14 cellular contexts compared by ENCODE assay signal in genomic region chr5:176531902-176532493, GRCh38.
DNase-seq lines count a peak whose midpoint lies in the region; TF ChIP-seq lines count a peak whose summit lies in the region.
"Had no signal": no experiment of that assay in that cellular context is flagged by ENCODE, and none has a peak within 500 bp of the region (broad histone marks: within the 10 kb centered on the region; RNA-seq: fewer than 3 reads in every experiment).

No MANE protein-coding gene starts in this region.

- H3K9me2 ChIP-seq in OCI-LY1 (ENCODE audit: low read depth, low read length): no peaks in the 10 kb centered on the region

- no peak for DNase-seq in T-helper 2 cell treated with Interferon-gamma antibody and Interleukin-4, amounts not matched to agents 5 μg/mL and 100 μg/mL, for 36 hours (ENCODE audit: low spot score)
- DNase-seq in T-helper 2 cell (no peak), NCI-H187 (lab: John Stamatoyannopoulos, UW) (no peak), HK-2 (ENCODE audit: unreplicated experiment) (no peak), NCI-H1436 (lab: John Stamatoyannopoulos, UW) (no peak)
- DNase-seq: GOT3, NCI-H146, NCI-H69, stomach had no signal

- H3K27ac Mint-ChIP-seq in T-helper 2 cell treated with Interferon-gamma antibody and Interleukin-4, amounts not matched to agents 5 μg/mL and 100 μg/mL, for 36 hours: peak overlapping the region; percentile 89

- H3K4me3 ChIP-seq in OCI-LY1 (ENCODE audit: low read depth, low read length, poor library complexity, severe bottlenecking): no peak overlapping the region
- H3K4me3 ChIP-seq in rectal smooth muscle tissue (ENCODE audit: low read length): no peak overlapping the region
- H3K4me3 ChIP-seq: stomach had no signal

- no peaks in the 10 kb centered on the region for H3K9me3 Mint-ChIP-seq in T-helper 2 cell treated with Interferon-gamma antibody and Interleukin-4, amounts not matched to agents 5 μg/mL and 100 μg/mL, for 36 hours
- H3K9me3 Mint-ChIP-seq: neural crest cell had no signal

- no peaks in the 10 kb centered on the region for H3K27me3 ChIP-seq in OCI-LY1 (ENCODE audit: insufficient read depth, low read length)
- H3K27me3 ChIP-seq in rectal smooth muscle tissue (ENCODE audit: control insufficient read depth, insufficient read depth, low read length): no peaks in the 10 kb centered on the region
- H3K27me3 ChIP-seq: heart left ventricle, stomach had no signal

- peaks cover 54% of the 10 kb centered on the region for H3K36me3 Mint-ChIP-seq in T-helper 2 cell treated with Interferon-gamma antibody and Interleukin-4, amounts not matched to agents 5 μg/mL and 100 μg/mL, for 36 hours (ENCODE audit: low read depth)

- H4K20me1 ChIP-seq in OCI-LY1 (ENCODE audit: insufficient read depth, low read length): no peaks in the 10 kb centered on the region

- no peak for TF ChIP-seq CTCF in OCI-LY1 (IDR thresholded peaks at IDR 0.05; ENCODE audit: low read length)

- H3K4me1 ChIP-seq in OCI-LY1 (ENCODE audit: insufficient read depth, low read length, severe bottlenecking) (peaks cover 68% of the 10 kb centered on the region), rectal smooth muscle tissue (ENCODE audit: control insufficient read depth, insufficient read depth, low read length) (peaks cover 33% of the 10 kb centered on the region)

- no peaks in the 10 kb centered on the region for H3K9me3 ChIP-seq in OCI-LY1 (ENCODE audit: low read length)
- H3K9me3 ChIP-seq: heart left ventricle, stomach had no signal

- H3K4me2 ChIP-seq in OCI-LY1 (ENCODE audit: low read length): peak overlapping the region; percentile 43; the same call in 1 of the 2 replicates

- H2AFZ ChIP-seq in OCI-LY1 (ENCODE audit: low read length): no peak overlapping the region

- peaks cover 32% of the 10 kb centered on the region for H3K4me1 Mint-ChIP-seq in T-helper 2 cell treated with Interferon-gamma antibody and Interleukin-4, amounts not matched to agents 5 μg/mL and 100 μg/mL, for 36 hours (ENCODE audit: low read depth)

- H3K36me3 ChIP-seq in OCI-LY1 (ENCODE audit: insufficient read depth, low read length): peaks cover 69% of the 10 kb centered on the region
- H3K36me3 ChIP-seq in rectal smooth muscle tissue (ENCODE audit: control insufficient read depth, insufficient read depth, low read length): peaks cover 22% of the 10 kb centered on the region

- peak overlapping the region; percentile 91 for H3K27ac ChIP-seq in OCI-LY1 (ENCODE audit: low read depth, low read length, poor library complexity, severe bottlenecking)
- H3K27ac ChIP-seq in cingulate gyrus (ENCODE audit: low read depth, low read length): peak overlapping the region; percentile 79
- peak overlapping the region; percentile 24 for H3K27ac ChIP-seq in rectal smooth muscle tissue (ENCODE audit: low read depth, low read length)

- no peaks in the 10 kb centered on the region for H3F3A ChIP-seq in OCI-LY1 (ENCODE audit: insufficient read depth, low read length)

- no peaks in the 10 kb centered on the region for H3K27me3 Mint-ChIP-seq in T-helper 2 cell treated with Interferon-gamma antibody and Interleukin-4, amounts not matched to agents 5 μg/mL and 100 μg/mL, for 36 hours (ENCODE audit: low read depth)

- H3K4me3 Mint-ChIP-seq in T-helper 2 cell treated with Interferon-gamma antibody and Interleukin-4, amounts not matched to agents 5 μg/mL and 100 μg/mL, for 36 hours: peak overlapping the region; percentile 88

- peaks cover 34% of the 10 kb centered on the region for H3K79me2 ChIP-seq in OCI-LY1 (ENCODE audit: insufficient read depth, low read length)

- H3K9ac ChIP-seq in OCI-LY1 (ENCODE audit: low read length): no peak overlapping the region; the same call in 1 of the 2 replicates
- no peak overlapping the region for H3K9ac ChIP-seq in rectal smooth muscle tissue (ENCODE audit: low read length)

Comparison
In these comparisons a context has a peak if more than half of its experiments do, and no peak if none do; other contexts are left out.
1. H3K27ac ChIP-seq: peak in every context shown above with its lines; median percentile 91 in OCI-LY1; 79 in cingulate gyrus; 24 in rectal smooth muscle tissue.